ENCODE assay signal across 2 cellular contexts in the genomic region with DNA sequence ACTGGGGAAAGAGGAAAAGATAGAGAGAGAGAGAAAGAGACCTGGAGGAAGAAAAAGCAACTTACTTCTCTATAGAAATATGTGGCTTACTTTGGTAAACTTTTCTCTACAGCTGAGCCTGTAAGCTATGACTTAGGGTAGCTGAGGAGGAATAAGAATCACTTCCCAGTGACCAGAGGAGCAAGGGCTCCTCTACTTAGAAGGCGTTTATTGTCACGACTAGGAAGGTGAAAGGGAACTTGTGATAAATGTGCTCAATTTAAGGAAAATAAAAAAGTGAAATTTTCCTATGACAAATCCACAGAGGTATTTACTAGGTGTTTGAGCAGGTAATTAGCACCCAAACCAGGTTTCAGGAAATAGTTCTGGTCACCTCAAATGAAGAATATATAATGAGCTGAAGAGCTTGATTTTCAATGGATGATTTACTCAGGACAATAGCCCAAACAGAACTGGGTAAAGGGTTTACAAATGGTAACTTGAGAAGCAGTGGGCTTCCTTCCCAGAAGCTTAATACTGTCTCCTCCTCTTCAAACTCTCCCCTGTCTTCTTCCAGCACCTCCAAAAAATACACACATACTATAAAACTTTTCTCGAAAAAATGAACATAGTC.
TF ChIP-seq lines count a peak whose summit lies in the region.

No MANE protein-coding gene starts in this region.

TF ChIP-seq in HEK293, 187 proteins besides CTCF, POLR2A, EP300 and RAD21:
- TF ChIP-seq ZNF112 (tag by site-specific recombination; IDR thresholded peaks at IDR 0.05) (no peak), ZNF366 (tag by site-specific recombination; conservative IDR thresholded peaks at IDR 0.05) (0 out of 2 replicates have a peak, but pooled peaks have one; percentile 14), OSR2 (tag by site-specific recombination; IDR thresholded peaks at IDR 0.05) (no peak; the same call in 1 of the 2 replicates), FEZF1 (tag by site-specific recombination; IDR thresholded peaks at IDR 0.05) (peak; percentile 9; the same call in 1 of the 2 replicates), PRDM1 (tag by site-specific recombination; IDR thresholded peaks at IDR 0.05) (peak; percentile 57), ZNF335 (tag by site-specific recombination; conservative IDR thresholded peaks at IDR 0.05) (peak; percentile 68), ZNF133 (tag by site-specific recombination; IDR thresholded peaks at IDR 0.05) (no peak), ZNF561 (tag by site-specific recombination; IDR thresholded peaks at IDR 0.05; ENCODE audit: borderline replicate concordance) (no peak), ZNF223 (tag by site-specific recombination; IDR thresholded peaks at IDR 0.05) (no peak), ZNF610 (tag by site-specific recombination; IDR thresholded peaks at IDR 0.05; ENCODE audit: borderline replicate concordance) (no peak), ZNF175 (tag by site-specific recombination; IDR thresholded peaks at IDR 0.05) (no peak), MEIS1 (CRISPR knock-in tag; IDR thresholded peaks at IDR 0.05; ENCODE audit: borderline replicate concordance) (no peak)
- TF ChIP-seq, protein P1, sequence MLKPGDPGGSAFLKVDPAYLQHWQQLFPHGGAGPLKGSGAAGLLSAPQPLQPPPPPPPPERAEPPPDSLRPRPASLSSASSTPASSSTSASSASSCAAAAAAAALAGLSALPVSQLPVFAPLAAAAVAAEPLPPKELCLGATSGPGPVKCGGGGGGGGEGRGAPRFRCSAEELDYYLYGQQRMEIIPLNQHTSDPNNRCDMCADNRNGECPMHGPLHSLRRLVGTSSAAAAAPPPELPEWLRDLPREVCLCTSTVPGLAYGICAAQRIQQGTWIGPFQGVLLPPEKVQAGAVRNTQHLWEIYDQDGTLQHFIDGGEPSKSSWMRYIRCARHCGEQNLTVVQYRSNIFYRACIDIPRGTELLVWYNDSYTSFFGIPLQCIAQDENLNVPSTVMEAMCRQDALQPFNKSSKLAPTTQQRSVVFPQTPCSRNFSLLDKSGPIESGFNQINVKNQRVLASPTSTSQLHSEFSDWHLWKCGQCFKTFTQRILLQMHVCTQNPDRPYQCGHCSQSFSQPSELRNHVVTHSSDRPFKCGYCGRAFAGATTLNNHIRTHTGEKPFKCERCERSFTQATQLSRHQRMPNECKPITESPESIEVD (tag by site-specific recombination; IDR thresholded peaks at IDR 0.05), result 0 out of 2 replicates have a peak, but pooled peaks have one; percentile 11

TF ChIP-seq in H1, 55 proteins besides CTCF, POLR2A, EP300 and RAD21:
- no peak for TF ChIP-seq ZNF274 (IDR thresholded peaks at IDR 0.05; ENCODE audit: borderline replicate concordance, extremely low read depth, low read length)
- TF ChIP-seq SAP30 (IDR thresholded peaks at IDR 0.05; ENCODE audit: insufficient read depth, insufficient replicate concordance, low read length), result no peak
- no peak for TF ChIP-seq SP2 (IDR thresholded peaks at IDR 0.05; ENCODE audit: low read length)
- TF ChIP-seq CTBP2 (IDR thresholded peaks at IDR 0.05; ENCODE audit: borderline replicate concordance, insufficient read depth, insufficient read length, low read length), result no peak
- TF ChIP-seq TAF1 (IDR thresholded peaks at IDR 0.05; ENCODE audit: low read depth, low read length), result no peak
- no peak for TF ChIP-seq NANOG (IDR thresholded peaks at IDR 0.05; ENCODE audit: insufficient read depth, low read depth, low read length, poor library complexity, severe bottlenecking)
- TF ChIP-seq, protein P2, sequence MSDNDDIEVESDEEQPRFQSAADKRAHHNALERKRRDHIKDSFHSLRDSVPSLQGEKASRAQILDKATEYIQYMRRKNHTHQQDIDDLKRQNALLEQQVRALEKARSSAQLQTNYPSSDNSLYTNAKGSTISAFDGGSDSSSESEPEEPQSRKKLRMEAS (IDR thresholded peaks at IDR 0.05), result no peak
- no peak for TF ChIP-seq TCF12 (IDR thresholded peaks at IDR 0.05; ENCODE audit: low read depth, low read length)
- TF ChIP-seq CEBPB (IDR thresholded peaks at IDR 0.05; ENCODE audit: low read depth, low read length), result no peak
- TF ChIP-seq GABPA (IDR thresholded peaks at IDR 0.05; ENCODE audit: borderline replicate concordance, insufficient read depth, low read length), result no peak
- TF ChIP-seq TEAD4 (IDR thresholded peaks at IDR 0.05; ENCODE audit: low read depth, low read length), result no peak
- TF ChIP-seq RBBP5 (IDR thresholded peaks at IDR 0.05; ENCODE audit: borderline replicate concordance, low read depth, low read length), result no peak
- no peak for TF ChIP-seq SP4 (IDR thresholded peaks at IDR 0.05; ENCODE audit: low read length)
- no peak for TF ChIP-seq EGR1 (IDR thresholded peaks at IDR 0.05; ENCODE audit: borderline replicate concordance, low read depth, low read length)
- no peak for TF ChIP-seq POLR2AphosphoS5 (IDR thresholded peaks at IDR 0.05; ENCODE audit: low read depth, low read length)
- TF ChIP-seq, protein P3, sequence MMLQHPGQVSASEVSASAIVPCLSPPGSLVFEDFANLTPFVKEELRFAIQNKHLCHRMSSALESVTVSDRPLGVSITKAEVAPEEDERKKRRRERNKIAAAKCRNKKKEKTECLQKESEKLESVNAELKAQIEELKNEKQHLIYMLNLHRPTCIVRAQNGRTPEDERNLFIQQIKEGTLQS (IDR thresholded peaks at IDR 0.05; ENCODE audit: insufficient read depth, low read depth, low read length), result no peak
- no peak for TF ChIP-seq HDAC2 (IDR thresholded peaks at IDR 0.05; ENCODE audit: borderline replicate concordance in 1 of 2, low read depth in 2 of 2, low read length in 2 of 2)
- no peak for TF ChIP-seq SIX5 (IDR thresholded peaks at IDR 0.05; ENCODE audit: low read depth, low read length)
- TF ChIP-seq JUND (IDR thresholded peaks at IDR 0.05; ENCODE audit: low read length), result no peak
